In the genomic region with DNA sequence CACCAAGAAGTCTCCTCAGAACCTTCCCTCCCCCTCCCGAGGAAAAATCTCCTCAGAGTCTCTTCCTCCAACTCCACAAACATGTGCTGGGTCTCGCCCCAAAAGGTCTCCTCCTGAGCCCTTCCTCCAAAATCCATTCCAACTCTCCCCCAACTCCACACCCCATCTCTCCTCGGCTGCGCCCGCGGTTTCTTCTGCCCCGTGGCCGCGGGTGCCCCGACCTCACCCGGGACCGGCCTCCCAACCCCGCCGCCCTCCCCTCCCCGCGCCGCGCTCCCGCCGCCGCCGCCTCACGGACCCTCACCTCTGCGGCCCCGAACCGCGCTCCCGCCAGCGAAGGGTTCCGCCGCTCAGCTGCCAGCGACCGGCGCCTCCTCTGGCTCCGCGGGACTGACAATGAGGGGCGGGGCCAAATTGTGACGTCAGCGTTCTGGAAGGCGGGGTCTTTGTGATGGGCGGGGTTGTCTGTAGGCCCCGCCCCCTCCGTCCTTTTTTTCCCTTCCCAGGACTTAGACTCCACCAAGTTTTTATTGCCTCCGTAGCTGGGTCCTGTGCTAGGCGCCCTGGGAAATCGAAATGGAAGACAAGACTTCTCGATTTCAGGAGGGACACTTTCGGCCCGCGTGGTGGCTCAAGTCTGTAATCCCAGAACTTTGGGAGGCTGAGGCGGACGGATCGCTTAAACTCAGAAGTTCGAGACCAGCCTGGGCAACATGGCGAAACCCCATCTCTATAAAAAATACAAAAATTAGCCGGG, we compare ENCODE assay signal across 8 cellular contexts. TPM values are rescaled to one million over a fixed set of nuclear protein-coding genes. Genes with fewer than 3 reads are reported as not detected.
DNase-seq lines count a peak whose midpoint lies in the region; ATAC-seq, FAIRE-seq and TF ChIP-seq lines count a peak whose summit lies in the region.

Gene LUZP1, minus strand, starts transcription at position 395 of the 757 bp plus-strand sequence.

- peak; percentile 81 for DNase-seq in ELR (ENCODE audit: low read depth)
- no peak for DNase-seq in HFF-Myc (ENCODE audit: extremely low read depth, low read depth)
- peak; percentile 43 for DNase-seq in NCI-H1694 treated with DMSO at 0.1 percent for 48 hours (lab: John Stamatoyannopoulos, UW)
- no peak for DNase-seq in GM12878 (ENCODE audit: low read depth, low spot score)
- peak; percentile 95 for DNase-seq in hepatocyte (ENCODE audit: low spot score)
- DNase-seq in retinal pigment epithelial cell (ENCODE audit: low read depth), result peak; percentile 52

- H3K36me3 ChIP-seq in GM12878 (ENCODE audit: control insufficient read depth in 2 of 2, insufficient read depth in 2 of 2, low read length in 1 of 2) (no peaks in the 10 kb centered on the region), hepatocyte (replicated peaks; ENCODE audit: insufficient read depth, low read depth) (no peaks in the 10 kb centered on the region)

- peak; percentile 87 for ATAC-seq in GM12878
- ATAC-seq in GM21526 (IDR thresholded peaks at IDR 0.05; ENCODE audit: low FRiP score, unreplicated experiment), result no peak

- H3K4me2 ChIP-seq in GM12878 (ENCODE audit: control insufficient read depth, insufficient read depth) (peak within 1 kb of the TSS; percentile 77), hepatocyte (peak within 1 kb of the TSS; percentile 86)

- intact Hi-C loops in GM12878 (cut with micrococcal nuclease; ENCODE audit: unreplicated experiment), result no loop called here

- H3K79me2 ChIP-seq in GM12878 (ENCODE audit: control insufficient read depth, insufficient read depth, low read length), result peaks cover 25% of the 10 kb centered on the region
- H3K79me2 ChIP-seq in hepatocyte, result peaks cover 38% of the 10 kb centered on the region

- CTCF ChIA-PET in GM12878 (lab: Yijun Ruan, JAX), result interaction anchor here (1.7 to 6.9 kb wide), 2 partner anchors 16 to 69 kb away, joined by 5 to 41 read pairs; no protein-coding TSS in a partner anchor

- H3K9me3 ChIP-seq in GM12878 (replicated peaks; ENCODE audit: control insufficient read depth, insufficient read depth, low read length) (no peaks in the 10 kb centered on the region), hepatocyte (ENCODE audit: low read depth) (no peaks in the 10 kb centered on the region)

- H3K27ac ChIP-seq in GM12878 (ENCODE audit: control insufficient read depth, insufficient read depth) (peak within 1 kb of the TSS; percentile 50), hepatocyte (peak within 1 kb of the TSS; percentile 90)

- in situ Hi-C loops in GM12878 (cut with MboI), result no loop called here

- peak within 1 kb of the TSS; percentile 74 for H3K4me3 ChIP-seq in HFF-Myc (replicated peaks; ENCODE audit: low read depth, low read length)
- peak within 1 kb of the TSS; percentile 95 for H3K4me3 ChIP-seq in GM12878
- H3K4me3 ChIP-seq in hepatocyte, result peak within 1 kb of the TSS; percentile 70
- H3K4me3 ChIP-seq in retinal pigment epithelial cell (ENCODE audit: low read length), result peak within 1 kb of the TSS; percentile 94

- H3K4me1 ChIP-seq in GM12878 (ENCODE audit: control insufficient read depth, insufficient read depth, low read length), result peaks cover 7% of the 10 kb centered on the region
- peaks cover 6% of the 10 kb centered on the region for H3K4me1 ChIP-seq in hepatocyte (ENCODE audit: insufficient read depth)

- no peaks in the 10 kb centered on the region for H4K20me1 ChIP-seq in GM12878 (ENCODE audit: control insufficient read depth, insufficient read depth)
- H4K20me1 ChIP-seq in hepatocyte (ENCODE audit: insufficient read depth, poor library complexity, severe bottlenecking), result peaks cover 31% of the 10 kb centered on the region

- no peak for TF ChIP-seq RAD21 in GM12878 (IDR thresholded peaks at IDR 0.05; ENCODE audit: insufficient read depth, low read depth, low read length)

- TF ChIP-seq CTCF in HFF-Myc (IDR thresholded peaks at IDR 0.05; ENCODE audit: low read depth, low read length, missing control alignments), result no peak
- TF ChIP-seq CTCF in GM12878 (IDR thresholded peaks at IDR 0.05 in 2 of 3, conservative IDR thresholded peaks at IDR 0.05 in 1 of 3; ENCODE audit: control insufficient read depth in 2 of 3, extremely low read depth in 1 of 3, insufficient read depth in 1 of 3, low read depth in 3 of 3, low read length in 3 of 3), result no peak
- TF ChIP-seq CTCF in hepatocyte (IDR thresholded peaks at IDR 0.05; ENCODE audit: poor library complexity), result no peak
- TF ChIP-seq CTCF in retinal pigment epithelial cell (conservative IDR thresholded peaks at IDR 0.05; ENCODE audit: low read depth, low read length), result no peak

- POLR2A ChIA-PET in GM12878 (lab: Charles Lee), result interaction anchor here (0.5 to 1.8 kb wide), 2 partner anchors 8 to 19 kb away, joined by 3 to 6 read pairs; no protein-coding TSS in a partner anchor

- no peaks in the 10 kb centered on the region for H3K9me2 ChIP-seq in hepatocyte (replicated peaks; ENCODE audit: insufficient read depth)

- WGBS in GM12878 (ENCODE audit: insufficient coverage, insufficient replicate concordance, low lambda C conversion rate, missing lambda C conversion rate), result 5% methylated on average over 31 of the region's 56 CpGs
- 14% methylated on average over 52 of the region's 56 CpGs for WGBS in hepatocyte (ENCODE audit: low lambda C conversion rate, missing lambda C conversion rate)

- H2AFZ ChIP-seq in GM12878 (ENCODE audit: control insufficient read depth, low read depth, low read length) (peak within 1 kb of the TSS; percentile 79), hepatocyte (peak within 1 kb of the TSS; percentile 32)

- RAD21 ChIA-PET in GM12878 (lab: Charles Lee; ENCODE audit: unreplicated experiment), result interaction anchor here (0.8 to 4.3 kb wide), 6 partner anchors 9 to 69 kb away, joined by 3 to 17 read pairs (median 3); no protein-coding TSS in a partner anchor

- SMC1A ChIA-PET in GM12878 (lab: Charles Lee; ENCODE audit: uncharacterized antibody, unreplicated experiment), result interaction anchor here (1.1 to 8.2 kb wide), 5 partner anchors 8 to 69 kb away, joined by 3 to 65 read pairs (median 4); no protein-coding TSS in a partner anchor

- H3K27me3 ChIP-seq in GM12878 (replicated peaks in 1 of 2; ENCODE audit: control insufficient read depth in 2 of 2, insufficient read depth in 2 of 2, low read length in 1 of 2) (no peaks in the 10 kb centered on the region), hepatocyte (no peaks in the 10 kb centered on the region)

- peak; percentile 32 for FAIRE-seq in TTC549 (lab: Jason Lieb, UNC)
- no peak for FAIRE-seq in GM12878 (lab: Jason Lieb, UNC)

- H3K9ac ChIP-seq in GM12878 (ENCODE audit: control insufficient read depth, insufficient read depth, low read length), result peak within 1 kb of the TSS; percentile 70

- no peak for TF ChIP-seq EP300 in GM12878 (IDR thresholded peaks at IDR 0.05; ENCODE audit: borderline replicate concordance in 1 of 2, control insufficient read depth in 1 of 2, low read depth in 2 of 2, low read length in 2 of 2)

- peak; percentile 89 for TF ChIP-seq POLR2A in GM12878 (IDR thresholded peaks at IDR 0.05; ENCODE audit: low read depth, low read length)

- BruUV-seq in GM12878 (replicated peaks; lab: Mats Ljungman, UMichigan), result no TSS peak

TF ChIP-seq in GM12878, 131 proteins besides CTCF, POLR2A, EP300 and RAD21 (continues in another document):
- no peak for TF ChIP-seq ZNF217 (IDR thresholded peaks at IDR 0.05)
- TF ChIP-seq, protein P1, sequence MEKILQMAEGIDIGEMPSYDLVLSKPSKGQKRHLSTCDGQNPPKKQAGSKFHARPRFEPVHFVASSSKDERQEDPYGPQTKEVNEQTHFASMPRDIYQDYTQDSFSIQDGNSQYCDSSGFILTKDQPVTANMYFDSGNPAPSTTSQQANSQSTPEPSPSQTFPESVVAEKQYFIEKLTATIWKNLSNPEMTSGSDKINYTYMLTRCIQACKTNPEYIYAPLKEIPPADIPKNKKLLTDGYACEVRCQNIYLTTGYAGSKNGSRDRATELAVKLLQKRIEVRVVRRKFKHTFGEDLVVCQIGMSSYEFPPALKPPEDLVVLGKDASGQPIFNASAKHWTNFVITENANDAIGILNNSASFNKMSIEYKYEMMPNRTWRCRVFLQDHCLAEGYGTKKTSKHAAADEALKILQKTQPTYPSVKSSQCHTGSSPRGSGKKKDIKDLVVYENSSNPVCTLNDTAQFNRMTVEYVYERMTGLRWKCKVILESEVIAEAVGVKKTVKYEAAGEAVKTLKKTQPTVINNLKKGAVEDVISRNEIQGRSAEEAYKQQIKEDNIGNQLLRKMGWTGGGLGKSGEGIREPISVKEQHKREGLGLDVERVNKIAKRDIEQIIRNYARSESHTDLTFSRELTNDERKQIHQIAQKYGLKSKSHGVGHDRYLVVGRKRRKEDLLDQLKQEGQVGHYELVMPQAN (conservative IDR thresholded peaks at IDR 0.05), result 0 out of 2 replicates have a peak, but pooled peaks have one; percentile 34
- TF ChIP-seq RAD51 (IDR thresholded peaks at IDR 0.05), result no peak
- no peak for TF ChIP-seq SREBF2 (IDR thresholded peaks at IDR 0.05; ENCODE audit: low read length)
- no peak for TF ChIP-seq SUPT20H (IDR thresholded peaks at IDR 0.05; ENCODE audit: borderline replicate concordance, control insufficient read depth, low read depth, low read length)
- no peak for TF ChIP-seq ZNF24 (IDR thresholded peaks at IDR 0.05)
- TF ChIP-seq BRCA1 (IDR thresholded peaks at IDR 0.05; ENCODE audit: low read depth, low read length), result no peak
- TF ChIP-seq NFXL1 (IDR thresholded peaks at IDR 0.05; ENCODE audit: borderline replicate concordance), result no peak

RNA-seq across cellular contexts. Expression of gene LUZP1, which starts in this region (rescaled TPM):
- total RNA-seq in GM12878 (2013; cell fraction: nucleolus; rRNA removed), result 26.6 and 27.5 TPM in 2 replicates
- total RNA-seq in GM12878 (2014; rRNA removed) (13.8 and 15.5 TPM in 2 replicates), GM12878 (2014; rRNA removed; fragmentation: Illumina TruSeq; extraction: Trizol) (17.1 and 17.5 TPM in 2 replicates), GM12878 (2021) (24.0 and 24.8 TPM in 2 replicates), hepatocyte (21.2 and 23.3 TPM in 2 replicates)
- polyA plus RNA-seq in GM12878 (2011; ENCODE audit: low read depth), result 4.1 TPM
- polyA plus RNA-seq in GM12878 (2011; rRNA removed) (10.6 and 12.2 TPM in 2 replicates), GM12878 (2014; fragmentation: Illumina TruSeq; extraction: Trizol) (19.7 and 22.8 TPM in 2 replicates), GM12878 (2014; fragmentation: Nextera tagmentation; extraction: Ambion mirVana) (10 to 100 TPM; 11.3 to 17.1 TPM), GM12878 (2014; rRNA removed) (11.3 and 11.7 TPM in 2 replicates), GM12878 (2016; fragmentation: Nextera tagmentation; extraction: Ambion mirVana) (10 to 100 TPM; 27.1 to 28.2 TPM), hepatocyte (27.6 and 32.5 TPM in 2 replicates)
- polyA plus RNA-seq in GM12878 (2011; cell fraction: cytosol; rRNA removed), result 8.2 and 8.4 TPM in 2 replicates
- polyA plus RNA-seq in GM12878 (2011; cell fraction: nucleus; rRNA removed), result 15.0 and 17.1 TPM in 2 replicates
- polyA plus RNA-seq in GM12878 (2012), result 5.0 and 5.6 TPM in 2 replicates
- 18.1 and 18.9 TPM in 2 replicates for polyA minus RNA-seq in GM12878 (2011; rRNA and poly(A)+ RNA removed)
- polyA minus RNA-seq in GM12878 (2011; cell fraction: cytosol; rRNA and poly(A)+ RNA removed), result 5.2 and 6.7 TPM in 2 replicates
- polyA minus RNA-seq in GM12878 (2011; cell fraction: nucleus; rRNA and poly(A)+ RNA removed), result 10.8 and 14.2 TPM in 2 replicates

Comparison
In these comparisons a context has a peak if more than half of its experiments do, and no peak if none do; other contexts are left out.
1. DNase-seq: peak in ELR (single experiment), NCI-H1694 treated with DMSO at 0.1 percent for 48 hours (single experiment), hepatocyte (single experiment) and retinal pigment epithelial cell (single experiment); none in HFF-Myc (single experiment) and GM12878 (single experiment).
2. Peak in every context shown above with its lines, with median percentiles within 50 percentile points of each other: H3K4me3 ChIP-seq.